Comparison of ENCODE assay signal across 19 cellular contexts in genomic region chr15:50238263-50238662, GRCh38. TPM values are rescaled to one million over a fixed set of nuclear protein-coding genes. Genes with fewer than 3 reads are reported as not detected.
DNase-seq lines count a peak whose midpoint lies in the region; ATAC-seq and TF ChIP-seq lines count a peak whose summit lies in the region.
"Had no signal": no experiment of that assay in that cellular context is flagged by ENCODE, and none has a peak within 500 bp of the region (broad histone marks: within the 10 kb centered on the region; RNA-seq: fewer than 3 reads in every experiment).

No MANE protein-coding gene starts in this region.

- no peaks in the 10 kb centered on the region for H3K9me3 Mint-ChIP-seq in GM23338
- H3K9me3 Mint-ChIP-seq in CD4-positive, alpha-beta T cell, result no peaks in the 10 kb centered on the region

- no peak for DNase-seq in GM23338 (ENCODE audit: low spot score)
- peak; percentile 9 for DNase-seq in OCI-M1 (lab: John Stamatoyannopoulos, UW)
- DNase-seq in islet precursor cell, result peak; percentile 16
- peak in 1 of 3 donors; percentile 73 for DNase-seq in right lobe of liver
- no peak for DNase-seq in CD4-positive, alpha-beta T cell
- DNase-seq: ACHN; CD4-positive, alpha-beta memory T cell; DMS153; DMS79; GDM1; IMR-90 had no signal

- 25% methylated on average over 1 of the region's 2 CpGs for WGBS in right lobe of liver (ENCODE audit: insufficient coverage, low coverage, low lambda C conversion rate, missing lambda C conversion rate)

- H3K4me3 Mint-ChIP-seq in GM23338, result no peak overlapping the region
- no peak overlapping the region for H3K4me3 Mint-ChIP-seq in CD4-positive, alpha-beta T cell
- H3K4me3 Mint-ChIP-seq: CD4-positive, alpha-beta memory T cell had no signal

- H3K27ac ChIP-seq in GM23338 (ENCODE audit: low read depth) (no peak overlapping the region), right lobe of liver (peak overlapping the region; percentile 44 to 80 (median 75))
- H3K27ac ChIP-seq in CD4-positive, alpha-beta T cell (ENCODE audit: low read depth, low read length), result no peak overlapping the region
- H3K27ac ChIP-seq: C4-2B, HL-60 had no signal

- CTCF ChIA-PET in CD4-positive, alpha-beta T cell (lab: Charles Lee), result no interaction called here

- no peaks in the 10 kb centered on the region for H3F3A ChIP-seq in GM23338 (replicated peaks; ENCODE audit: low read depth)

- no peaks in the 10 kb centered on the region for H3K9me2 ChIP-seq in GM23338 (ENCODE audit: insufficient read depth)

- H3K36me3 Mint-ChIP-seq in GM23338 (ENCODE audit: low read depth), result no peaks in the 10 kb centered on the region
- H3K36me3 Mint-ChIP-seq in CD4-positive, alpha-beta T cell (ENCODE audit: low read depth), result no peaks in the 10 kb centered on the region
- H3K36me3 Mint-ChIP-seq: CD4-positive, alpha-beta memory T cell had no signal

- H3K4me1 ChIP-seq in GM23338 (ENCODE audit: insufficient read depth) (no peaks in the 10 kb centered on the region), right lobe of liver (peaks cover 0 to 57% (median 11%) of the 10 kb centered on the region in 4 donors)

- H3K4me3 ChIP-seq in GM23338 (no peak overlapping the region), right lobe of liver (no peak overlapping the region)
- H3K4me3 ChIP-seq: HAP-1, K562 had no signal

- no peak overlapping the region for H2AFZ ChIP-seq in GM23338

- no peaks in the 10 kb centered on the region for H3K27me3 ChIP-seq in GM23338 (ENCODE audit: insufficient read depth)
- H3K27me3 ChIP-seq in right lobe of liver, result no peaks in the 10 kb centered on the region
- H3K27me3 ChIP-seq in CD4-positive, alpha-beta T cell (ENCODE audit: control insufficient read depth, insufficient read depth, low read length), result no peaks in the 10 kb centered on the region

- intact Hi-C loops in right lobe of liver (cut with DNase I), result no loop called here
- intact Hi-C loops in CD4-positive, alpha-beta T cell (cut with DNase I, micrococcal nuclease), result no loop called here

- no peaks in the 10 kb centered on the region for H4K20me1 ChIP-seq in GM23338 (replicated peaks; ENCODE audit: insufficient read depth)

- H3K27ac Mint-ChIP-seq in GM23338, result 0 out of 2 replicates have a peak overlapping the region, but pooled peaks have one; percentile 18
- H3K27ac Mint-ChIP-seq in CD4-positive, alpha-beta T cell, result no peak overlapping the region
- H3K27ac Mint-ChIP-seq: CD4-positive, alpha-beta memory T cell had no signal

- H3K36me3 ChIP-seq in GM23338 (ENCODE audit: insufficient read depth), result no peaks in the 10 kb centered on the region
- peaks cover 0 to 5% (median 0%) of the 10 kb centered on the region in 4 donors for H3K36me3 ChIP-seq in right lobe of liver

- POLR2A ChIA-PET in CD4-positive, alpha-beta T cell (lab: Charles Lee), result no interaction called here

- H3K4me2 ChIP-seq in GM23338, result no peak overlapping the region

- H3K4me1 Mint-ChIP-seq in GM23338, result peaks cover 5% of the 10 kb centered on the region; the same call in 1 of the 3 replicates
- no peaks in the 10 kb centered on the region for H3K4me1 Mint-ChIP-seq in CD4-positive, alpha-beta T cell (ENCODE audit: low read depth)
- H3K4me1 Mint-ChIP-seq: CD4-positive, alpha-beta memory T cell had no signal

- no peaks in the 10 kb centered on the region for H3K79me2 ChIP-seq in GM23338 (replicated peaks; ENCODE audit: insufficient read depth)

- no peaks in the 10 kb centered on the region for H3K9me3 ChIP-seq in right lobe of liver
- H3K9me3 ChIP-seq in CD4-positive, alpha-beta T cell (ENCODE audit: control insufficient read depth, low read length), result no peaks in the 10 kb centered on the region
- H3K9me3 ChIP-seq: HAP-1 had no signal

- H3K27me3 Mint-ChIP-seq in GM23338 (ENCODE audit: insufficient read depth, low read depth, poor library complexity), result no peaks in the 10 kb centered on the region
- no peaks in the 10 kb centered on the region for H3K27me3 Mint-ChIP-seq in CD4-positive, alpha-beta T cell
- H3K27me3 Mint-ChIP-seq: CD4-positive, alpha-beta memory T cell had no signal

- no peak for TF ChIP-seq CTCF in GM23338 (conservative IDR thresholded peaks at IDR 0.05; ENCODE audit: low read depth in 2 of 2)
- no peak for TF ChIP-seq CTCF in right lobe of liver (IDR thresholded peaks at IDR 0.05)
- no peak for TF ChIP-seq CTCF in CD4-positive, alpha-beta T cell (IDR thresholded peaks at IDR 0.05)

- TF ChIP-seq POLR2A in right lobe of liver (IDR thresholded peaks at IDR 0.05), result no peak

- no peak for ATAC-seq in GM23338
- ATAC-seq in right lobe of liver, result peak; percentile 79 to 90 (median 84)
- ATAC-seq in GM19035 (IDR thresholded peaks at IDR 0.05; ENCODE audit: unreplicated experiment), result no peak
- ATAC-seq in CD4-positive, alpha-beta T cell (ENCODE audit: poor library complexity), result no peak
- ATAC-seq: K562 had no signal

TF ChIP-seq in GM23338, 12 proteins besides CTCF, POLR2A, EP300 and RAD21 (continues in another document):
- TF ChIP-seq ZNF114 (CRISPR knock-in tag; IDR thresholded peaks at IDR 0.05), result no peak
- no peak for TF ChIP-seq NANOG (IDR thresholded peaks at IDR 0.05; ENCODE audit: borderline replicate concordance)
- no peak for TF ChIP-seq POLR2AphosphoS5 (IDR thresholded peaks at IDR 0.05; ENCODE audit: low read depth)
- no peak for TF ChIP-seq EZH2 (IDR thresholded peaks at IDR 0.05; ENCODE audit: low read depth, unreplicated experiment)
- TF ChIP-seq ZNF331 (CRISPR knock-in tag; IDR thresholded peaks at IDR 0.05; ENCODE audit: low read depth), result no peak
- no peak for TF ChIP-seq CREB1 (CRISPR knock-in tag; IDR thresholded peaks at IDR 0.05; ENCODE audit: low read depth)
- TF ChIP-seq, protein P1, sequence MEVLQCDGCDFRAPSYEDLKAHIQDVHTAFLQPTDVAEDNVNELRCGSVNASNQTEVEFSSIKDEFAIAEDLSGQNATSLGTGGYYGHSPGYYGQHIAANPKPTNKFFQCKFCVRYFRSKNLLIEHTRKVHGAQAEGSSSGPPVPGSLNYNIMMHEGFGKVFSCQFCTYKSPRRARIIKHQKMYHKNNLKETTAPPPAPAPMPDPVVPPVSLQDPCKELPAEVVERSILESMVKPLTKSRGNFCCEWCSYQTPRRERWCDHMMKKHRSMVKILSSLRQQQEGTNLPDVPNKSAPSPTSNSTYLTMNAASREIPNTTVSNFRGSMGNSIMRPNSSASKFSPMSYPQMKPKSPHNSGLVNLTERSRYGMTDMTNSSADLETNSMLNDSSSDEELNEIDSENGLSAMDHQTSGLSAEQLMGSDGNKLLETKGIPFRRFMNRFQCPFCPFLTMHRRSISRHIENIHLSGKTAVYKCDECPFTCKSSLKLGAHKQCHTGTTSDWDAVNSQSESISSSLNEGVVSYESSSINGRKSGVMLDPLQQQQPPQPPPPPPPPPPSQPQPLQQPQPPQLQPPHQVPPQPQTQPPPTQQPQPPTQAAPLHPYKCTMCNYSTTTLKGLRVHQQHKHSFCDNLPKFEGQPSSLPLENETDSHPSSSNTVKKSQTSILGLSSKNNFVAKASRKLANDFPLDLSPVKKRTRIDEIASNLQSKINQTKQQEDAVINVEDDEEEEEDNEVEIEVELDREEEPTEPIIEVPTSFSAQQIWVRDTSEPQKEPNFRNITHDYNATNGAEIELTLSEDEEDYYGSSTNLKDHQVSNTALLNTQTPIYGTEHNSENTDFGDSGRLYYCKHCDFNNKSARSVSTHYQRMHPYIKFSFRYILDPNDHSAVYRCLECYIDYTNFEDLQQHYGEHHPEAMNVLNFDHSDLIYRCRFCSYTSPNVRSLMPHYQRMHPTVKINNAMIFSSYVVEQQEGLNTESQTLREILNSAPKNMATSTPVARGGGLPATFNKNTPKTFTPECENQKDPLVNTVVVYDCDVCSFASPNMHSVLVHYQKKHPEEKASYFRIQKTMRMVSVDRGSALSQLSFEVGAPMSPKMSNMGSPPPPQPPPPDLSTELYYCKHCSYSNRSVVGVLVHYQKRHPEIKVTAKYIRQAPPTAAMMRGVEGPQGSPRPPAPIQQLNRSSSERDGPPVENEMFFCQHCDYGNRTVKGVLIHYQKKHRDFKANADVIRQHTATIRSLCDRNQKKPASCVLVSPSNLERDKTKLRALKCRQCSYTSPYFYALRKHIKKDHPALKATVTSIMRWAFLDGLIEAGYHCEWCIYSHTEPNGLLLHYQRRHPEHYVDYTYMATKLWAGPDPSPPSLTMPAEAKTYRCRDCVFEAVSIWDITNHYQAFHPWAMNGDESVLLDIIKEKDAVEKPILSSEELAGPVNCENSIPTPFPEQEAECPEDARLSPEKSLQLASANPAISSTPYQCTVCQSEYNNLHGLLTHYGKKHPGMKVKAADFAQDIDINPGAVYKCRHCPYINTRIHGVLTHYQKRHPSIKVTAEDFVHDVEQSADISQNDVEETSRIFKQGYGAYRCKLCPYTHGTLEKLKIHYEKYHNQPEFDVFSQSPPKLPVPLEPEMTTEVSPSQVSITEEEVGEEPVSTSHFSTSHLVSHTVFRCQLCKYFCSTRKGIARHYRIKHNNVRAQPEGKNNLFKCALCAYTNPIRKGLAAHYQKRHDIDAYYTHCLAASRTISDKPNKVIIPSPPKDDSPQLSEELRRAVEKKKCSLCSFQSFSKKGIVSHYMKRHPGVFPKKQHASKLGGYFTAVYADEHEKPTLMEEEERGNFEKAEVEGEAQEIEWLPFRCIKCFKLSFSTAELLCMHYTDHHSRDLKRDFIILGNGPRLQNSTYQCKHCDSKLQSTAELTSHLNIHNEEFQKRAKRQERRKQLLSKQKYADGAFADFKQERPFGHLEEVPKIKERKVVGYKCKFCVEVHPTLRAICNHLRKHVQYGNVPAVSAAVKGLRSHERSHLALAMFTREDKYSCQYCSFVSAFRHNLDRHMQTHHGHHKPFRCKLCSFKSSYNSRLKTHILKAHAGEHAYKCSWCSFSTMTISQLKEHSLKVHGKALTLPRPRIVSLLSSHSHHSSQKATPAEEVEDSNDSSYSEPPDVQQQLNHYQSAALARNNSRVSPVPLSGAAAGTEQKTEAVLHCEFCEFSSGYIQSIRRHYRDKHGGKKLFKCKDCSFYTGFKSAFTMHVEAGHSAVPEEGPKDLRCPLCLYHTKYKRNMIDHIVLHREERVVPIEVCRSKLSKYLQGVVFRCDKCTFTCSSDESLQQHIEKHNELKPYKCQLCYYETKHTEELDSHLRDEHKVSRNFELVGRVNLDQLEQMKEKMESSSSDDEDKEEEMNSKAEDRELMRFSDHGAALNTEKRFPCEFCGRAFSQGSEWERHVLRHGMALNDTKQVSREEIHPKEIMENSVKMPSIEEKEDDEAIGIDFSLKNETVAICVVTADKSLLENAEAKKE (CRISPR knock-in tag; IDR thresholded peaks at IDR 0.05), result no peak

RNA-seq across cellular contexts. Expression of gene HDC, which starts 27.3 kb away (rescaled TPM):
- total RNA-seq in GM23338 (2014; rRNA removed; shearing (Covaris generic)), result not detected in 2 replicates
- not detected in 2 replicates for polyA plus RNA-seq in GM23338 (2016; fragmentation: Nextera tagmentation; extraction: Ambion mirVana)
- under 1 TPM in 3 of 6 experiments, not detected in 3; 0.26 to 0.47 (median 0.34) TPM for total RNA-seq in right lobe of liver
- under 1 TPM in 1 of 2 experiments, not detected in 1; 0.08 TPM for total RNA-seq in CD4-positive, alpha-beta T cell
- total RNA-seq: CD4-positive, alpha-beta memory T cell; Daoy; HT1080; IMR-90 had no signal
- polyA plus RNA-seq: BJ, IMR-90 had no signal

RNA-seq across cellular contexts. Expression of gene SLC27A2, which starts 56.3 kb away (rescaled TPM):
- total RNA-seq in GM23338 (2014; rRNA removed; shearing (Covaris generic)), result 7.5 and 9.4 TPM in 2 replicates
- 2.1 and 2.8 TPM in 2 replicates for polyA plus RNA-seq in GM23338 (2016; fragmentation: Nextera tagmentation; extraction: Ambion mirVana)
- total RNA-seq in right lobe of liver, result 100 to 1,000 TPM in 5 of 6 experiments, 10 to 100 TPM in 1; 76.8 to 366 (median 172) TPM
- total RNA-seq in CD4-positive, alpha-beta T cell, result under 1 TPM; 0.22 to 0.31 TPM
- total RNA-seq: HT1080 had no signal
- polyA plus RNA-seq: IMR-90 had no signal

Comparison
In these comparisons a context has a peak if more than half of its experiments do, and no peak if none do; other contexts are left out.
1. ATAC-seq: peak in right lobe of liver (4 of 4); none in GM23338 (single experiment), GM19035 (single experiment) and CD4-positive, alpha-beta T cell (single experiment).
2. DNase-seq: peak in OCI-M1 (single experiment) and islet precursor cell (single experiment); none in GM23338 (single experiment) and CD4-positive, alpha-beta T cell (0 of 10).
3. H3K27ac ChIP-seq: peak in right lobe of liver (3 of 3); none in GM23338 (single experiment) and CD4-positive, alpha-beta T cell (single experiment).